In genomic region chr1:20183035-20183434, GRCh38 we compare ENCODE assay signal across 1 cellular context.
TF ChIP-seq lines count a peak whose summit lies in the region.

No MANE protein-coding gene starts in this region.

TF ChIP-seq in liver, 16 proteins besides CTCF, POLR2A, EP300 and RAD21 (continued from another document):
- TF ChIP-seq ZBTB33 (IDR thresholded peaks at IDR 0.05) (no peak), TAF1 (conservative IDR thresholded peaks at IDR 0.05) (no peak), GABPA (IDR thresholded peaks at IDR 0.05 in 1 of 2, conservative IDR thresholded peaks at IDR 0.05 in 1 of 2) (no peak)
- TF ChIP-seq, protein P1, sequence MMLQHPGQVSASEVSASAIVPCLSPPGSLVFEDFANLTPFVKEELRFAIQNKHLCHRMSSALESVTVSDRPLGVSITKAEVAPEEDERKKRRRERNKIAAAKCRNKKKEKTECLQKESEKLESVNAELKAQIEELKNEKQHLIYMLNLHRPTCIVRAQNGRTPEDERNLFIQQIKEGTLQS (IDR thresholded peaks at IDR 0.05) = peak; percentile 21
